29 cellular contexts compared by ENCODE assay signal in the genomic region with DNA sequence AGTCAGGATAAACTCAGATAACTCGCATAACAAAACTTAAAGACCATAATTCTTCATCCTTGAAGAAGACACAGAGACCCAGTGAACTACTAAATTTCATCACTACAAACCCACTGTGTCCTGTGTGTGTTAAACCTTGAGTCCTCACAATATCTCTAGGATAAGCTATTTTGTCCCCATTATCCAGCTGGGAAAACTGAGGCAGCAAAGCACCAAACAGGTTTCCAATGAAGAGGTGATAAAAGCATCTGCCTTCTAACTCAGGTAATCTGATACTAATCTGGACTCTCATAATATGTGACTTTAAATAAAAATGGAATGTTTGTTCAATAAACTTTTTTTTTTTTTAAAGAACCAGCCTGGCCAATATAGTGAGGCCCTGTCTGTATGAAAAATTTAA.
"Had no signal": no experiment of that assay in that cellular context is flagged by ENCODE, and none has a peak within 500 bp of the region (broad histone marks: within the 10 kb centered on the region; RNA-seq: fewer than 3 reads in every experiment).

No MANE protein-coding gene starts in this region.

- H3K9me3 ChIP-seq: neutrophil, ovary, pancreas, prostate gland, psoas muscle, sigmoid colon had no signal

- H3K4me1 Mint-ChIP-seq: natural killer cell, nephron, nephron progenitor cell, neural crest cell, neural progenitor cell had no signal

- H3K27ac ChIP-seq: neural progenitor cell, neutrophil, ovary, pancreas, prostate gland, psoas muscle, right atrium auricular region, sigmoid colon, skin epidermis, spleen had no signal

- H3K4me1 ChIP-seq: neural progenitor cell, pancreas, prostate gland, right atrium auricular region, sigmoid colon, spleen had no signal

- H3K27ac Mint-ChIP-seq: natural killer cell; natural killer cell treated with Interleukin-12 subunit alpha and Interleukin-12 subunit beta and Interleukin-15 and Interleukin-18, amount 100 ng/mL, for 72 hours; nephron; nephron progenitor cell; neural progenitor cell; progenitor cell of endocrine pancreas had no signal

- H2AFZ ChIP-seq: neural progenitor cell had no signal

- H3K9ac ChIP-seq: neural progenitor cell, parathyroid adenoma had no signal

- H3K27me3 Mint-ChIP-seq: progenitor cell of endocrine pancreas had no signal

- H3K36me3 ChIP-seq: neural progenitor cell, neutrophil, ovary, pancreas, prostate gland, right atrium auricular region, sigmoid colon, spleen had no signal

- DNase-seq: naive thymus-derived CD8-positive, alpha-beta T cell; natural killer cell; nephron progenitor cell; nucleus accumbens; occipital lobe; ovary; pancreas; posterior cingulate gyrus; psoas muscle; retina; right cardiac atrium; sigmoid colon; small intestine; spleen; stimulated activated CD4-positive, alpha-beta T cell treated with anti-CD3 and anti-CD28 coated beads, Interleukin-12 subunit alpha, Interleukin-12 subunit beta, amount 100 ng/mL, for 4 hours; stimulated activated CD4-positive, alpha-beta T cell treated with anti-CD3 and anti-CD28 coated beads, Interleukin-15, amount 100 ng/mL, for 24 hours; stimulated activated CD4-positive, alpha-beta T cell treated with anti-CD3 and anti-CD28 coated beads, Interleukin-1b, Interleukin-23, amount 100 ng/mL, for 48 hours; stimulated activated CD4-positive, alpha-beta T cell treated with anti-CD3 and anti-CD28 coated beads, Interleukin-2, amount 100 ng/mL, for 24 hours had no signal

- H3K4me3 Mint-ChIP-seq: naive thymus-derived CD8-positive, alpha-beta T cell; natural killer cell; natural killer cell treated with Interleukin-12 subunit alpha and Interleukin-12 subunit beta and Interleukin-15 and Interleukin-18, amount 100 ng/mL, for 72 hours; nephron; nephron progenitor cell; neural crest cell; neural progenitor cell had no signal

- ATAC-seq: natural killer cell treated with Interleukin-12 subunit alpha and Interleukin-12 subunit beta and Interleukin-15 and Interleukin-18, amount 100 ng/mL, for 72 hours had no signal

- H3K4me2 ChIP-seq: neural progenitor cell, smooth muscle cell had no signal

- H3K4me3 ChIP-seq: neural progenitor cell, ovary, pancreas, prostate gland, psoas muscle, right atrium auricular region, sigmoid colon, skin epidermis, smooth muscle cell, spleen had no signal

- H3K79me2 ChIP-seq: parathyroid adenoma had no signal

- H3K9me3 Mint-ChIP-seq: natural killer cell treated with Interleukin-12 subunit alpha and Interleukin-12 subunit beta and Interleukin-15 and Interleukin-18, amount 100 ng/mL, for 72 hours had no signal

- FAIRE-seq: pancreas, small intestine had no signal

- H3K27me3 ChIP-seq: neural progenitor cell, ovary, pancreas, right atrium auricular region, sigmoid colon, spleen had no signal
